In genomic region chr16:87636741-87637140, GRCh38 we compare ENCODE assay signal across 13 cellular contexts. TPM values are rescaled to one million over a fixed set of nuclear protein-coding genes. Genes with fewer than 3 reads are reported as not detected.
DNase-seq lines count a peak whose midpoint lies in the region; ATAC-seq and TF ChIP-seq lines count a peak whose summit lies in the region.
"Had no signal": no experiment of that assay in that cellular context is flagged by ENCODE, and none has a peak within 500 bp of the region (broad histone marks: within the 10 kb centered on the region; RNA-seq: fewer than 3 reads in every experiment).

No MANE protein-coding gene starts in this region.

- no peak for ATAC-seq in central memory CD8-positive, alpha-beta T cell (replicated peaks; ENCODE audit: extremely low read depth, poor library complexity, severe bottlenecking)
- no peak for ATAC-seq in upper lobe of right lung
- ATAC-seq in stimulated activated naive CD8-positive, alpha-beta T cell treated with anti-CD3 and anti-CD28 coated beads, Interleukin-15, Interleukin-2, amounts not matched to agents 100 U/mL and 50 U/mL, for 24 hours, result no peak

- H3K36me3 ChIP-seq in CD8-positive, alpha-beta memory T cell (ENCODE audit: insufficient read depth, low read length), result no peaks in the 10 kb centered on the region
- no peaks in the 10 kb centered on the region for H3K36me3 ChIP-seq in Loucy (ENCODE audit: insufficient read depth, low read length)
- H3K36me3 ChIP-seq in neural cell (ENCODE audit: insufficient read depth, low read length), result no peaks in the 10 kb centered on the region
- H3K36me3 ChIP-seq in upper lobe of right lung, result no peaks in the 10 kb centered on the region
- H3K36me3 ChIP-seq: BE2C had no signal

- H3K9me2 ChIP-seq in Loucy (replicated peaks; ENCODE audit: low read depth, low read length), result no peaks in the 10 kb centered on the region
- no peaks in the 10 kb centered on the region for H3K9me2 ChIP-seq in neural cell (ENCODE audit: insufficient read depth, low read length)

- peaks cover 0 to 2% (median 0%) of the 10 kb centered on the region in 5 donors for H3K9me3 Mint-ChIP-seq in CD8-positive, alpha-beta memory T cell
- no peaks in the 10 kb centered on the region for H3K9me3 Mint-ChIP-seq in central memory CD8-positive, alpha-beta T cell
- H3K9me3 Mint-ChIP-seq: activated T-helper 2 cell treated with anti-CD3 and anti-CD28 coated beads, Interferon-gamma antibody, Interleukin-2, Interleukin-4, amounts not matched to agents 10 μg/mL and 5 μg/mL and 100 μg/mL, durations not matched to agents 14 hours and 24 hours and 36 hours had no signal

- H3K27ac Mint-ChIP-seq in CD8-positive, alpha-beta memory T cell, result peak overlapping the region in 4 of 8 donors; percentile 81 to 88 (median 82)
- H3K27ac Mint-ChIP-seq in central memory CD8-positive, alpha-beta T cell (ENCODE audit: low read depth), result no peak overlapping the region
- H3K27ac Mint-ChIP-seq: activated T-helper 2 cell treated with anti-CD3 and anti-CD28 coated beads, Interferon-gamma antibody, Interleukin-2, Interleukin-4, amounts not matched to agents 10 μg/mL and 5 μg/mL and 100 μg/mL, durations not matched to agents 14 hours and 24 hours and 36 hours; endodermal cell had no signal

- peaks cover 0 to 1% (median 0%) of the 10 kb centered on the region in 3 donors for H3K36me3 Mint-ChIP-seq in CD8-positive, alpha-beta memory T cell
- peaks cover 1% of the 10 kb centered on the region for H3K36me3 Mint-ChIP-seq in central memory CD8-positive, alpha-beta T cell (ENCODE audit: insufficient read depth)

- H4K20me1 ChIP-seq in Loucy (ENCODE audit: insufficient read depth, low read length, poor library complexity, severe bottlenecking), result no peaks in the 10 kb centered on the region
- no peaks in the 10 kb centered on the region for H4K20me1 ChIP-seq in neural cell (ENCODE audit: insufficient read depth)

- no peaks in the 10 kb centered on the region for H3F3A ChIP-seq in Loucy (ENCODE audit: low read depth)
- no peaks in the 10 kb centered on the region for H3F3A ChIP-seq in neural cell (ENCODE audit: insufficient read depth, low read length, poor library complexity, severe bottlenecking)

- POLR2A ChIA-PET in CD8-positive, alpha-beta memory T cell (lab: Charles Lee), result interaction anchor here (0.9 kb wide), 1 partner anchor 253 kb away, joined by 4 read pairs; the partner anchor contains the start of gene FBXO31

- H3K4me2 ChIP-seq in Loucy (ENCODE audit: low read depth, low read length, poor library complexity, severe bottlenecking) (no peak overlapping the region), neural cell (ENCODE audit: low read length) (no peak overlapping the region)

- TF ChIP-seq RAD21 in neural cell (conservative IDR thresholded peaks at IDR 0.05), result no peak

- H3K4me1 Mint-ChIP-seq in CD8-positive, alpha-beta memory T cell, result peaks cover 9 to 19% (median 15%) of the 10 kb centered on the region in 3 donors
- H3K4me1 Mint-ChIP-seq in central memory CD8-positive, alpha-beta T cell, result peaks cover 12% of the 10 kb centered on the region

- CTCF ChIA-PET in CD8-positive, alpha-beta memory T cell (lab: Charles Lee), result interaction anchor here (0.7 to 3.6 kb wide), 37 partner anchors 9 to 320 kb away, joined by 3 to 30 read pairs (median 4); partner anchors contain the start of genes C16orf95, FBXO31 and KLHDC4

- no peak overlapping the region for H3K4me3 ChIP-seq in CD8-positive, alpha-beta memory T cell (ENCODE audit: low read length)
- H3K4me3 ChIP-seq in Loucy (ENCODE audit: low read length, poor library complexity, severe bottlenecking), result peak overlapping the region; percentile 64
- H3K4me3 ChIP-seq in neural cell (ENCODE audit: low read length), result no peak overlapping the region
- H3K4me3 ChIP-seq in upper lobe of right lung, result no peak overlapping the region
- H3K4me3 ChIP-seq: testis had no signal

- H3K4me3 Mint-ChIP-seq in CD8-positive, alpha-beta memory T cell, result peak overlapping the region in 4 of 7 donors; percentile 20 to 89 (median 58)
- peak overlapping the region; percentile 81 for H3K4me3 Mint-ChIP-seq in central memory CD8-positive, alpha-beta T cell
- H3K4me3 Mint-ChIP-seq: endodermal cell had no signal

- no peak overlapping the region for H3K27ac ChIP-seq in CD8-positive, alpha-beta memory T cell (ENCODE audit: low read depth, low read length)
- H3K27ac ChIP-seq in neural cell (ENCODE audit: low read length) (no peak overlapping the region), upper lobe of right lung (no peak overlapping the region)
- H3K27ac ChIP-seq: skin epidermis, testis had no signal

- H3K4me1 ChIP-seq in CD8-positive, alpha-beta memory T cell (ENCODE audit: insufficient read depth, low read length), result peaks cover 18% of the 10 kb centered on the region
- H3K4me1 ChIP-seq in Loucy (ENCODE audit: insufficient read depth, low read length, poor library complexity, severe bottlenecking) (no peaks in the 10 kb centered on the region), upper lobe of right lung (peaks cover 14% of the 10 kb centered on the region)
- H3K4me1 ChIP-seq: BE2C had no signal

- DNase-seq in CD8-positive, alpha-beta memory T cell, result no peak
- no peak for DNase-seq in central memory CD8-positive, alpha-beta T cell (ENCODE audit: low spot score in 2 of 2)
- DNase-seq in upper lobe of right lung (no peak), cerebellar nuclear complex (lab: John Stamatoyannopoulos, UW) (no peak)
- no peak for DNase-seq in stimulated activated naive CD8-positive, alpha-beta T cell treated with anti-CD3 and anti-CD28 coated beads, Interleukin-15, Interleukin-2, amounts not matched to agents 100 U/mL and 50 U/mL, for 24 hours

- 0 out of 2 replicates have a peak overlapping the region, but pooled peaks have one; percentile 86 for H2AFZ ChIP-seq in Loucy (ENCODE audit: low read length)
- H2AFZ ChIP-seq in neural cell (ENCODE audit: low read depth, low read length), result no peak overlapping the region

- TF ChIP-seq CTCF in Loucy (conservative IDR thresholded peaks at IDR 0.05; ENCODE audit: low read length), result no peak
- peak; percentile 30 for TF ChIP-seq CTCF in neural cell (IDR thresholded peaks at IDR 0.05; ENCODE audit: poor library complexity, severe bottlenecking)
- no peak for TF ChIP-seq CTCF in upper lobe of right lung (IDR thresholded peaks at IDR 0.05)

- H3K9me3 ChIP-seq in CD8-positive, alpha-beta memory T cell (ENCODE audit: low read length), result no peaks in the 10 kb centered on the region
- H3K9me3 ChIP-seq in Loucy (ENCODE audit: insufficient read depth, low read depth, low read length) (no peaks in the 10 kb centered on the region), neural cell (ENCODE audit: low read length) (no peaks in the 10 kb centered on the region), upper lobe of right lung (no peaks in the 10 kb centered on the region)
- H3K9me3 ChIP-seq: BE2C, testis had no signal

- no peak for TF ChIP-seq EP300 in neural cell (conservative IDR thresholded peaks at IDR 0.05; ENCODE audit: poor library complexity, severe bottlenecking)

- H3K27me3 ChIP-seq in CD8-positive, alpha-beta memory T cell (ENCODE audit: insufficient read depth, low read length, poor library complexity, severe bottlenecking), result no peaks in the 10 kb centered on the region
- H3K27me3 ChIP-seq in Loucy (ENCODE audit: insufficient read depth, low read length, poor library complexity, severe bottlenecking) (no peaks in the 10 kb centered on the region), neural cell (ENCODE audit: insufficient read depth, low read depth, low read length) (no peaks in the 10 kb centered on the region), upper lobe of right lung (peaks cover 4% of the 10 kb centered on the region)
- H3K27me3 ChIP-seq: testis had no signal

- no peak overlapping the region for H3K9ac ChIP-seq in Loucy (ENCODE audit: low read depth, low read length, poor library complexity, severe bottlenecking)
- no peak overlapping the region for H3K9ac ChIP-seq in neural cell (ENCODE audit: low read length)

- intact Hi-C loops in upper lobe of right lung (cut with DNase I), result loop anchor here (10.0 kb wide), 1 partner anchor 222 kb away; no protein-coding TSS in a partner anchor

- peaks cover 3 to 7% of the 10 kb centered on the region in 2 donors for H3K27me3 Mint-ChIP-seq in CD8-positive, alpha-beta memory T cell
- peaks cover 18% of the 10 kb centered on the region for H3K27me3 Mint-ChIP-seq in central memory CD8-positive, alpha-beta T cell

- H3K79me2 ChIP-seq in Loucy (ENCODE audit: insufficient read depth, low read length) (no peaks in the 10 kb centered on the region), neural cell (replicated peaks; ENCODE audit: insufficient read depth, low read length) (no peaks in the 10 kb centered on the region)

TF ChIP-seq in neural cell, 6 proteins besides CTCF, POLR2A, EP300 and RAD21 (continues in another document):
- no peak for TF ChIP-seq EZH2 (IDR thresholded peaks at IDR 0.05; ENCODE audit: borderline replicate concordance, insufficient read depth, low read length, poor library complexity, severe bottlenecking)
- no peak for TF ChIP-seq MXI1 (conservative IDR thresholded peaks at IDR 0.05; ENCODE audit: poor library complexity, severe bottlenecking)
- no peak for TF ChIP-seq SMC3 (conservative IDR thresholded peaks at IDR 0.05; ENCODE audit: poor library complexity)
- TF ChIP-seq TAF1 (IDR thresholded peaks at IDR 0.05; ENCODE audit: low read depth), result no peak
- TF ChIP-seq POLR2AphosphoS5 (IDR thresholded peaks at IDR 0.05), result no peak

RNA-seq across cellular contexts. Expression of gene JPH3, which starts 34.4 kb away (rescaled TPM):
- total RNA-seq in CD8-positive, alpha-beta memory T cell, result not detected
- not detected for polyA plus RNA-seq in CD8-positive, alpha-beta memory T cell
- 22.2 and 32.2 TPM in 2 replicates for polyA plus RNA-seq in neural cell
- 58.0 and 60.6 TPM in 2 replicates for polyA minus RNA-seq in neural cell
- total RNA-seq in upper lobe of right lung, result 0.29 TPM
- polyA plus RNA-seq: IgD-negative memory B cell had no signal
